Comparison of ENCODE assay signal across 1 cellular context in genomic region chr3:149403443-149403842, GRCh38.
TF ChIP-seq lines count a peak whose summit lies in the region.

No MANE protein-coding gene starts in this region.

TF ChIP-seq in HepG2, 621 proteins besides CTCF, POLR2A, EP300 and RAD21 (continued from another document):
- TF ChIP-seq ZNF296 (CRISPR knock-in tag; conservative IDR thresholded peaks at IDR 0.05), result no peak
